In genomic region chr19:14562660-14563589, GRCh38 we compare ENCODE assay signal across 12 cellular contexts. TPM values are rescaled to one million over a fixed set of nuclear protein-coding genes. Genes with fewer than 3 reads are reported as not detected.
DNase-seq lines count a peak whose midpoint lies in the region; ATAC-seq, FAIRE-seq and TF ChIP-seq lines count a peak whose summit lies in the region.
"Had no signal": no experiment of that assay in that cellular context is flagged by ENCODE, and none has a peak within 500 bp of the region (broad histone marks: within the 10 kb centered on the region; RNA-seq: fewer than 3 reads in every experiment).

No MANE protein-coding gene starts in this region.

- no TSS peak for BruUV-seq in A673 (replicated peaks; lab: Mats Ljungman, UMichigan)
- no TSS peak for BruUV-seq in PC-3 (replicated peaks; lab: Mats Ljungman, UMichigan)

- DNase-seq in A673 (ENCODE audit: low spot score) (no peak), RWPE2 (ENCODE audit: low spot score) (no peak), esophagus squamous epithelium (lab: John Stamatoyannopoulos, UW) (no peak), prostate gland (ENCODE audit: low spot score) (no peak), GM10248 (ENCODE audit: extremely low spot score) (no peak), HTR-8/SVneo (ENCODE audit: insufficient read length, low spot score) (no peak), PC-3 (no peak)
- DNase-seq: activated CD8-positive, alpha-beta memory T cell treated with anti-CD3 and anti-CD28 coated beads, Interleukin-2, amount 10 ng/mL, durations not matched to agents 7 days and 5 days; naive B cell; NCI-H187 had no signal

- H3K9me2 ChIP-seq in PC-3 (replicated peaks; ENCODE audit: low read length) = no peaks in the 10 kb centered on the region

- no peaks in the 10 kb centered on the region for H3K9me3 ChIP-seq in A673 (ENCODE audit: low read depth, low read length, poor library complexity, severe bottlenecking)
- no peaks in the 10 kb centered on the region for H3K9me3 ChIP-seq in RWPE2 (ENCODE audit: severe bottlenecking)
- H3K9me3 ChIP-seq in esophagus squamous epithelium = no peaks in the 10 kb centered on the region
- H3K9me3 ChIP-seq in prostate gland = no peaks in the 10 kb centered on the region
- H3K9me3 ChIP-seq in PC-3 (ENCODE audit: low read length) = no peaks in the 10 kb centered on the region

- intact Hi-C loops in A673 (cut with micrococcal nuclease; ENCODE audit: unreplicated experiment) (no loop called here), esophagus squamous epithelium (cut with DNase I) (no loop called here), prostate gland (cut with DNase I) (no loop called here), PC-3 (cut with micrococcal nuclease) (no loop called here)

- TF ChIP-seq CTCF in A673 (conservative IDR thresholded peaks at IDR 0.05; ENCODE audit: low read depth, low read length) (no peak), RWPE2 (IDR thresholded peaks at IDR 0.05; ENCODE audit: poor library complexity, severe bottlenecking) (no peak), esophagus squamous epithelium (IDR thresholded peaks at IDR 0.05) (no peak), prostate gland (IDR thresholded peaks at IDR 0.05) (no peak), GM10248 (IDR thresholded peaks at IDR 0.05; ENCODE audit: control extremely low read depth, extremely low read depth, low read depth, missing control alignments) (no peak), PC-3 (conservative IDR thresholded peaks at IDR 0.05; ENCODE audit: low read depth, low read length) (no peak)

- POLR2A ChIA-PET in A673 (lab: Charles Lee; ENCODE audit: low non-redundant PET) (no interaction called here), GM10248 (lab: Yijun Ruan, JAX) (no interaction called here), PC-3 (lab: Charles Lee; ENCODE audit: unreplicated experiment) (interaction anchor here (0.7 kb wide), 1 partner anchor 9 kb away, joined by 3 read pairs; the partner anchor contains the start of gene NDUFB7)

- H3F3A ChIP-seq in PC-3 (ENCODE audit: low read length, unreplicated experiment) = no peaks in the 10 kb centered on the region

- TF ChIP-seq POLR2A in esophagus squamous epithelium (IDR thresholded peaks at IDR 0.05) = no peak
- TF ChIP-seq POLR2A in prostate gland (IDR thresholded peaks at IDR 0.05) = no peak

- H3K4me3 ChIP-seq in A673 (ENCODE audit: low read depth, low read length, poor library complexity, severe bottlenecking) (no peak overlapping the region), RWPE2 (ENCODE audit: severe bottlenecking) (no peak overlapping the region), esophagus squamous epithelium (no peak overlapping the region), prostate gland (no peak overlapping the region), PC-3 (ENCODE audit: low read length) (no peak overlapping the region)

- no peaks in the 10 kb centered on the region for H3K27me3 ChIP-seq in A673 (replicated peaks; ENCODE audit: insufficient read depth, low read depth, low read length, poor library complexity)
- H3K27me3 ChIP-seq in RWPE2 (ENCODE audit: insufficient read depth, poor library complexity, severe bottlenecking) = no peaks in the 10 kb centered on the region
- no peaks in the 10 kb centered on the region for H3K27me3 ChIP-seq in esophagus squamous epithelium
- H3K27me3 ChIP-seq in prostate gland (replicated peaks; ENCODE audit: insufficient read depth) = no peaks in the 10 kb centered on the region
- no peaks in the 10 kb centered on the region for H3K27me3 ChIP-seq in PC-3 (ENCODE audit: low read length)

- H2AFZ ChIP-seq in PC-3 (ENCODE audit: low read length) = no peak overlapping the region

- 68 to 82% methylated on average over 3 to 13 of the region's 23 CpGs for WGBS in esophagus squamous epithelium, 2 donors
- WGBS in prostate gland = 80% methylated on average over 23 of the region's 23 CpGs

- peaks cover 15% of the 10 kb centered on the region for H3K36me3 ChIP-seq in A673 (ENCODE audit: insufficient read depth, low read length, poor library complexity, severe bottlenecking)
- H3K36me3 ChIP-seq in RWPE2 (ENCODE audit: low read depth) = peaks cover 26% of the 10 kb centered on the region
- peaks cover 6 to 66% (median 11%) of the 10 kb centered on the region in 3 donors for H3K36me3 ChIP-seq in esophagus squamous epithelium
- H3K36me3 ChIP-seq in prostate gland = no peaks in the 10 kb centered on the region
- H3K36me3 ChIP-seq in PC-3 (ENCODE audit: low read depth, low read length) = peaks cover 8% of the 10 kb centered on the region; the same call in 1 of the 2 replicates

- no peaks in the 10 kb centered on the region for H4K20me1 ChIP-seq in PC-3 (ENCODE audit: low read length)

- H3K9ac ChIP-seq in PC-3 (ENCODE audit: low read length) = no peak overlapping the region

- CTCF ChIA-PET in A673 (lab: Charles Lee) = no interaction called here
- CTCF ChIA-PET in GM10248 (lab: Yijun Ruan, JAX) = interaction anchor here (3.2 to 4.9 kb wide), 2 partner anchors 10 to 123 kb away, joined by 18 to 33 read pairs; partner anchors contain the start of gene NDUFB7
- CTCF ChIA-PET in PC-3 (lab: Charles Lee) = no interaction called here

- H3K79me2 ChIP-seq in PC-3 (ENCODE audit: low read length) = peaks cover 46% of the 10 kb centered on the region

- H3K27ac ChIP-seq in A673 (ENCODE audit: low read depth, low read length, poor library complexity, severe bottlenecking) = peak overlapping the region; percentile 19
- peak overlapping the region; percentile 82 for H3K27ac ChIP-seq in RWPE2 (ENCODE audit: poor library complexity, severe bottlenecking)
- peak overlapping the region; percentile 84 to 91 (median 90) for H3K27ac ChIP-seq in esophagus squamous epithelium
- H3K27ac ChIP-seq in prostate gland = peak overlapping the region; percentile 60 to 63
- no peak overlapping the region for H3K27ac ChIP-seq in PC-3 (ENCODE audit: low read length)

- no peak overlapping the region for H3K4me2 ChIP-seq in PC-3 (ENCODE audit: low read length)

- no peak for ATAC-seq in RWPE2 (ENCODE audit: low read depth)
- no peak for ATAC-seq in PC-3
- ATAC-seq in GM21529 (IDR thresholded peaks at IDR 0.05; ENCODE audit: unreplicated experiment) = no peak
- ATAC-seq: activated CD8-positive, alpha-beta memory T cell treated with anti-CD3 and anti-CD28 coated beads, Interleukin-2, amount 10 ng/mL, durations not matched to agents 7 days and 5 days had no signal

- H3K4me1 ChIP-seq in A673 (ENCODE audit: insufficient read depth, low read length, poor library complexity, severe bottlenecking) = peaks cover 19% of the 10 kb centered on the region
- peaks cover 37% of the 10 kb centered on the region for H3K4me1 ChIP-seq in RWPE2 (ENCODE audit: insufficient read depth, poor library complexity, severe bottlenecking)
- peaks cover 37 to 70% (median 43%) of the 10 kb centered on the region in 3 donors for H3K4me1 ChIP-seq in esophagus squamous epithelium
- H3K4me1 ChIP-seq in prostate gland (replicated peaks) = peaks cover 5% of the 10 kb centered on the region
- no peaks in the 10 kb centered on the region for H3K4me1 ChIP-seq in PC-3 (ENCODE audit: insufficient read depth, low read length)

- no peak for FAIRE-seq in HTR-8/SVneo (lab: Jason Lieb, UNC)

RNA-seq across cellular contexts. Expression of gene NDUFB7, which starts 8.9 kb away (rescaled TPM):
- total RNA-seq in A673 (2021) = 180 and 196 TPM in 2 replicates
- 100 to 1,000 TPM; 262 to 379 (median 295) TPM for total RNA-seq in esophagus squamous epithelium
- total RNA-seq in prostate gland = 100 to 1,000 TPM; 507 to 534 TPM
- total RNA-seq in PC-3 (2014; rRNA removed) = 1,095 and 1,098 TPM in 2 replicates

RNA-seq across cellular contexts. Expression of gene CLEC17A, which starts 20.0 kb away (rescaled TPM):
- not detected in 2 replicates for total RNA-seq in A673 (2021)
- total RNA-seq in esophagus squamous epithelium = not detected
- 1 to 10 TPM in 1 of 2 donors, under 1 TPM in 1; 0.14 to 1.0 TPM for total RNA-seq in prostate gland
- total RNA-seq in PC-3 (2014; rRNA removed) = not detected in 2 replicates
- total RNA-seq: activated CD8-positive, alpha-beta memory T cell treated with anti-CD3 and anti-CD28 coated beads, Interleukin-2, amount 10 ng/mL, durations not matched to agents 7 days and 5 days; LHCN-M2 had no signal

RNA-seq across cellular contexts. Expression of gene TECR, which starts 33.5 kb away (rescaled TPM):
- total RNA-seq in A673 (2021) (189 and 203 TPM in 2 replicates), esophagus squamous epithelium (100 to 1,000 TPM; 130 to 290 (median 190) TPM), prostate gland (100 to 1,000 TPM; 137 to 154 TPM), PC-3 (2014; rRNA removed) (144 and 145 TPM in 2 replicates)

RNA-seq across cellular contexts. Expression of gene DNAJB1, which starts 44.7 kb away (rescaled TPM):
- 105 and 122 TPM in 2 replicates for total RNA-seq in A673 (2021)
- 100 to 1,000 TPM; 182 to 294 (median 224) TPM for total RNA-seq in esophagus squamous epithelium
- 100 to 1,000 TPM in 1 of 2 donors, 10 to 100 TPM in 1; 91.6 to 108 TPM for total RNA-seq in prostate gland
- total RNA-seq in PC-3 (2014; rRNA removed) = 167 and 178 TPM in 2 replicates
